ENCODE assay signal across 24 cellular contexts in the genomic region with DNA sequence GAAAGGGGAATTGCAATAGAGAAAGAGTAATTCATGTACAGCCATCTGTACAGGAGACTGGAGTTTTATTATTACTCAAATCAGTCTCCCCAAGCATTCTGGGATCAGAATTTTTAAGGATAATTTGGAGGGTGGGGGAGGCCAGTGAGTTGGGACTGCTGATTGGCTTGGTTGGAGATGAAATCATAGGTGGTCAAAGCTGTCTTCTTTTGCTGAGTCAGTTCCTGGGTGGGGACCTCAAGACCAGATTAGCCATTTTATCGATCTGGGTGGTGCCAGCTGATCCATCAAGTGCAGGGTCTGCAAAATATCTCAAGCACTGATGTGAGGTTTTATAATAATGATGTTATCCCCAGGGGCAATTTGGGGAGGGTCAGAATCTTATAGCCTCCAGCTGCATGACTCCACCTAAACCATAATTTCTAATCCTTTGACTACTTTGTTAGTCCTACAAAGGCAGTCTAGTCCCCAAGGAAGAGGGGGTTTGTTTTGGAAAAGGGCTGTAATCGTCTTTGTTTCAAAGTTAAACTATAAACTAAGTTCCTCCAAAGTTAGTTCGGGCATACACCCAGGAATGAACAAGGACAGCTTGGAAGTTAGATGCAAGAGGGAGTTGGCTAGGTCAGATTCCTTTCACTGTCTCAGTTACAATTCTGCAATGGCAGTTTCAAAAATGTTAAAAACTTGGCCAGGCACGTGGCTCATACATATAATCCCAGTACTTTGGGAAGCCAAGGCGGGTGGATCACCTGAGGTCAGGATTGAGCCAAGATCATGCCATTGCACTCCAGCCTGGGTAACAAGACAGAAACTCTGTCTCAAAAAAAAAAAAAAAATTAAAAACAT. TPM values are rescaled to one million over a fixed set of nuclear protein-coding genes. Genes with fewer than 3 reads are reported as not detected.
A peak's percentile ranks its signal among the peaks of the same experiment; 100 is the strongest.
DNase-seq lines count a peak whose midpoint lies in the region; ATAC-seq, FAIRE-seq and TF ChIP-seq lines count a peak whose summit lies in the region.
"Had no signal": no experiment of that assay in that cellular context is flagged by ENCODE, and none has a peak within 500 bp of the region (broad histone marks: within the 10 kb centered on the region; RNA-seq: fewer than 3 reads in every experiment).

No MANE protein-coding gene starts in this region.

- H3K4me1 ChIP-seq in HepG2 (ENCODE audit: insufficient read depth, low read length), result peaks cover 28% of the 10 kb centered on the region
- peaks cover 0 to 2% (median 0%) of the 10 kb centered on the region in 4 donors for H3K4me1 ChIP-seq in right lobe of liver

- H3K9me3 ChIP-seq in HepG2 (ENCODE audit: low read length), result no peaks in the 10 kb centered on the region
- no peaks in the 10 kb centered on the region for H3K9me3 ChIP-seq in right lobe of liver
- H3K9me3 ChIP-seq: upper lobe of left lung had no signal

- POLR2A ChIA-PET in HepG2 (lab: Yijun Ruan, JAX), result interaction anchor here (0.8 to 4.5 kb wide), 2 partner anchors 47 to 73 kb away, joined by 3 to 13 read pairs; a partner anchor contains a TSS

- WGBS in HepG2 (ENCODE audit: low lambda C conversion rate), result 12% methylated on average over 4 of the region's 5 CpGs
- 27% methylated on average over 5 of the region's 5 CpGs for WGBS in right lobe of liver (ENCODE audit: insufficient coverage, low coverage, low lambda C conversion rate, missing lambda C conversion rate)

- no peak overlapping the region for H3K4me3 ChIP-seq in HepG2 (replicated peaks in 1 of 3; ENCODE audit: insufficient read depth in 1 of 3, low read depth in 2 of 3, low read length in 3 of 3)
- no peak overlapping the region for H3K4me3 ChIP-seq in right lobe of liver
- H3K4me3 ChIP-seq: upper lobe of left lung had no signal

- ATAC-seq in HepG2 (no peak), right lobe of liver (no peak), GM21390 (IDR thresholded peaks at IDR 0.05; ENCODE audit: unreplicated experiment) (no peak), GM18873 (IDR thresholded peaks at IDR 0.05; ENCODE audit: low FRiP score, unreplicated experiment) (no peak), HG03175 (IDR thresholded peaks at IDR 0.05; ENCODE audit: unreplicated experiment) (no peak)
- ATAC-seq: sciatic nerve had no signal

- intact Hi-C loops in HepG2 (cut with micrococcal nuclease; ENCODE audit: unreplicated experiment), result loop anchor here (10.0 kb wide), 1 partner anchor 183 kb away; no protein-coding TSS in a partner anchor
- intact Hi-C loops in right lobe of liver (cut with DNase I), result no loop called here

- BruUV-seq in HepG2 (replicated peaks; lab: Mats Ljungman, UMichigan), result no TSS peak

- H3K4me2 ChIP-seq in HepG2 (ENCODE audit: low read depth, low read length), result peak overlapping the region; percentile 47; the same call in 1 of the 2 replicates
- H3K4me2 ChIP-seq: KMS-11 had no signal

- no peaks in the 10 kb centered on the region for H3K36me3 Mint-ChIP-seq in chondrocyte (ENCODE audit: low read depth)
- no peaks in the 10 kb centered on the region for H3K36me3 Mint-ChIP-seq in type B pancreatic cell
- H3K36me3 Mint-ChIP-seq: CD4-positive, alpha-beta memory T cell; memory B cell had no signal

- TF ChIP-seq POLR2A in HepG2 (IDR thresholded peaks at IDR 0.05; ENCODE audit: insufficient read depth in 1 of 2, low read depth in 2 of 2, low read length in 2 of 2) (no peak), right lobe of liver (IDR thresholded peaks at IDR 0.05) (no peak)

- TF ChIP-seq EP300 in HepG2 (IDR thresholded peaks at IDR 0.05; ENCODE audit: low read depth in 2 of 2, low read length in 2 of 2) (no peak), HepG2 (CRISPR knock-in tag; IDR thresholded peaks at IDR 0.05; ENCODE audit: borderline replicate concordance) (no peak)

- H3K9ac ChIP-seq in HepG2 (ENCODE audit: insufficient read depth, low read depth, low read length), result no peak overlapping the region
- H3K9ac ChIP-seq: KMS-11 had no signal

- H3K9me3 Mint-ChIP-seq in chondrocyte (ENCODE audit: low read depth) (no peaks in the 10 kb centered on the region), type B pancreatic cell (no peaks in the 10 kb centered on the region)
- H3K9me3 Mint-ChIP-seq: CD4-positive, alpha-beta memory T cell; memory B cell; neural crest cell; T-helper 2 cell treated with Interferon-gamma antibody and Interleukin-4, amounts not matched to agents 5 μg/mL and 100 μg/mL, for 36 hours had no signal

- no peaks in the 10 kb centered on the region for H3K36me3 ChIP-seq in HepG2 (replicated peaks in 1 of 2; ENCODE audit: control insufficient read depth in 1 of 2, insufficient read depth in 2 of 2, low read length in 2 of 2)
- H3K36me3 ChIP-seq in right lobe of liver, result no peaks in the 10 kb centered on the region
- H3K36me3 ChIP-seq: upper lobe of left lung had no signal

- no peaks in the 10 kb centered on the region for H3K79me2 ChIP-seq in HepG2 (ENCODE audit: insufficient read depth, low read length)

- H3K27ac ChIP-seq in HepG2 (ENCODE audit: extremely low read length, insufficient read depth, low read length) (no peak overlapping the region), right lobe of liver (no peak overlapping the region)
- H3K27ac ChIP-seq: KMS-11, upper lobe of left lung had no signal

- H3K27me3 Mint-ChIP-seq in chondrocyte (ENCODE audit: low read depth) (no peaks in the 10 kb centered on the region), type B pancreatic cell (peaks cover 13% of the 10 kb centered on the region)

- H3K27ac Mint-ChIP-seq in chondrocyte (ENCODE audit: unreplicated experiment) (peak overlapping the region; percentile 100), type B pancreatic cell (peak overlapping the region; percentile 80)
- H3K27ac Mint-ChIP-seq: CD4-positive, alpha-beta memory T cell; memory B cell; T-helper 2 cell treated with Interferon-gamma antibody and Interleukin-4, amounts not matched to agents 5 μg/mL and 100 μg/mL, for 36 hours had no signal

- H3K27me3 ChIP-seq in HepG2 (ENCODE audit: control insufficient read depth in 1 of 2, insufficient read depth in 2 of 2, low read length in 2 of 2), result no peaks in the 10 kb centered on the region
- H3K27me3 ChIP-seq in right lobe of liver, result no peaks in the 10 kb centered on the region
- H3K27me3 ChIP-seq: upper lobe of left lung had no signal

- H3K4me3 Mint-ChIP-seq in chondrocyte (ENCODE audit: unreplicated experiment) (peak overlapping the region; percentile 19), type B pancreatic cell (peak overlapping the region; percentile 54)
- H3K4me3 Mint-ChIP-seq: CD4-positive, alpha-beta memory T cell; memory B cell; neural crest cell; T-helper 2 cell treated with Interferon-gamma antibody and Interleukin-4, amounts not matched to agents 5 μg/mL and 100 μg/mL, for 36 hours had no signal

- DNase-seq in HepG2 (ENCODE audit: low spot score) (no peak), right lobe of liver (no peak), chondrocyte (ENCODE audit: low spot score) (no peak), kidney glomerular epithelial cell (lab: John Stamatoyannopoulos, UW) (peak; percentile 67), type B pancreatic cell (ENCODE audit: extremely low spot score, unreplicated experiment) (no peak)
- DNase-seq: activated naive CD4-positive, alpha-beta T cell treated with anti-CD3 and anti-CD28 coated beads, Interleukin-2, amount 50 U/mL, for 16 hours; CD4-positive, alpha-beta memory T cell; effector CD8-positive, alpha-beta T cell; NCI-H1105 treated with DMSO at 0.1 percent for 48 hours; NCI-H2227 treated with DMSO at 0.1 percent for 48 hours; SHP77 treated with DMSO at 0.1 percent for 48 hours; stimulated activated CD4-positive, alpha-beta T cell treated with anti-CD3 and anti-CD28 coated beads, Interleukin-4, amount 100 ng/mL, for 24 hours; upper lobe of left lung had no signal

- no peak overlapping the region for H2AFZ ChIP-seq in HepG2 (ENCODE audit: low read length)

- no peaks in the 10 kb centered on the region for H4K20me1 ChIP-seq in HepG2 (ENCODE audit: insufficient read depth, low read length)

- CTCF ChIA-PET in HepG2 (lab: Yijun Ruan, JAX; ENCODE audit: low intra/inter-chr PET ratio, low total read pairs), result no interaction called here

- no peak for TF ChIP-seq RAD21 in HepG2 (CRISPR knock-in tag; IDR thresholded peaks at IDR 0.05)

- in situ Hi-C loops in HepG2 (cut with HindIII; ENCODE audit: extremely low pct_ligation_motif_present, low pct_unique_long_range_greater_than_20kb), result no loop called here

- peaks cover 36% of the 10 kb centered on the region for H3K4me1 Mint-ChIP-seq in chondrocyte (ENCODE audit: low read depth)
- peaks cover 11% of the 10 kb centered on the region for H3K4me1 Mint-ChIP-seq in type B pancreatic cell (ENCODE audit: unreplicated experiment)
- H3K4me1 Mint-ChIP-seq: CD4-positive, alpha-beta memory T cell; memory B cell had no signal

- TF ChIP-seq CTCF in HepG2 (CRISPR knock-in tag; IDR thresholded peaks at IDR 0.05) (no peak), right lobe of liver (IDR thresholded peaks at IDR 0.05) (no peak), chondrocyte (IDR thresholded peaks at IDR 0.05) (no peak), type B pancreatic cell (conservative IDR thresholded peaks at IDR 0.05) (no peak)

- no peak for FAIRE-seq in HepG2 (lab: Jason Lieb, UNC)
- FAIRE-seq: A204.1, bronchial epithelial cell, GM12892 had no signal

RNA-seq across cellular contexts. Expression of a gene that starts 17.0 kb away (rescaled TPM):
- 1.0 and 1.9 TPM in 2 replicates for total RNA-seq in HepG2 (2016; rRNA removed; fragmentation: Illumina TruSeq; extraction: Trizol)
- 0.09 and 0.10 TPM in 2 replicates for total RNA-seq in HepG2 (2016; cell fraction: cytosol; rRNA removed; fragmentation: Illumina TruSeq; extraction: Trizol; ENCODE audit: low read depth)
- total RNA-seq in HepG2 (2016; cell fraction: insoluble cytoplasmic fraction; rRNA removed; fragmentation: Illumina TruSeq; extraction: Trizol), result 1.2 and 1.6 TPM in 2 replicates
- total RNA-seq in HepG2 (2016; cell fraction: membrane; rRNA removed; fragmentation: Illumina TruSeq; extraction: Trizol), result 0.31 and 0.43 TPM in 2 replicates
- 0.65 and 0.81 TPM in 2 replicates for total RNA-seq in HepG2 (2016; cell fraction: nucleus; rRNA removed; fragmentation: Illumina TruSeq; extraction: Trizol)
- polyA plus RNA-seq in HepG2 (2011; rRNA removed), result 1.2 and 1.7 TPM in 2 replicates
- polyA plus RNA-seq in HepG2 (2011; cell fraction: cytosol; rRNA removed), result 0.72 and 1.6 TPM in 2 replicates
- 0.72 and 1.2 TPM in 2 replicates for polyA plus RNA-seq in HepG2 (2011; cell fraction: nucleus; rRNA removed)
- 0.64 and 1.5 TPM in 2 replicates for polyA plus RNA-seq in HepG2 (2012)
- polyA plus RNA-seq in HepG2 (2016; cell fraction: cytosol; fragmentation: Illumina TruSeq; extraction: Trizol; ENCODE audit: low read depth), result 0.07 and 0.08 TPM in 2 replicates
- 0.94 and 1.3 TPM in 2 replicates for polyA plus RNA-seq in HepG2 (2016; cell fraction: insoluble cytoplasmic fraction; fragmentation: Illumina TruSeq; extraction: Trizol; ENCODE audit: low read depth)
- polyA plus RNA-seq in HepG2 (2016; cell fraction: membrane; fragmentation: Illumina TruSeq; extraction: Trizol; ENCODE audit: low read depth), result 0.19 and 0.23 TPM in 2 replicates
- 0.75 and 0.93 TPM in 2 replicates for polyA plus RNA-seq in HepG2 (2016; cell fraction: nucleus; fragmentation: Illumina TruSeq; extraction: Trizol; ENCODE audit: insufficient read depth, low read depth)
- 2.2 TPM in 1 of 2 replicates, not detected in the other for polyA minus RNA-seq in HepG2 (2011; rRNA and poly(A)+ RNA removed; ENCODE audit: low replicate concordance)
- 1.8 and 3.7 TPM in 2 replicates for polyA minus RNA-seq in HepG2 (2011; cell fraction: cytosol; rRNA and poly(A)+ RNA removed)
- 1.0 and 1.9 TPM in 2 replicates for polyA minus RNA-seq in HepG2 (2011; cell fraction: nucleus; rRNA and poly(A)+ RNA removed)
- total RNA-seq in right lobe of liver, result 1 to 10 TPM in 3 of 6 experiments, under 1 TPM in 3; 0.05 to 9.7 (median 4.4) TPM
- 15.3 to 33.9 TPM (median 32.8 TPM) in 3 replicates for total RNA-seq in chondrocyte
- 16.9 and 19.2 TPM in 2 replicates for total RNA-seq in type B pancreatic cell (ENCODE audit: low replicate concordance)
- polyA plus RNA-seq: CD4-positive, alpha-beta memory T cell had no signal

RNA-seq across cellular contexts. Expression of a gene that starts 26.2 kb away (rescaled TPM):
- total RNA-seq in HepG2 (2016; rRNA removed; fragmentation: Illumina TruSeq; extraction: Trizol), result 10.2 and 11.8 TPM in 2 replicates
- total RNA-seq in HepG2 (2016; cell fraction: cytosol; rRNA removed; fragmentation: Illumina TruSeq; extraction: Trizol; ENCODE audit: low read depth), result 1.4 and 2.0 TPM in 2 replicates
- total RNA-seq in HepG2 (2016; cell fraction: insoluble cytoplasmic fraction; rRNA removed; fragmentation: Illumina TruSeq; extraction: Trizol), result 10.6 and 12.0 TPM in 2 replicates
- total RNA-seq in HepG2 (2016; cell fraction: membrane; rRNA removed; fragmentation: Illumina TruSeq; extraction: Trizol), result 5.3 and 5.6 TPM in 2 replicates
- total RNA-seq in HepG2 (2016; cell fraction: nucleus; rRNA removed; fragmentation: Illumina TruSeq; extraction: Trizol), result 7.0 and 8.3 TPM in 2 replicates
- polyA plus RNA-seq in HepG2 (2011; rRNA removed), result 7.0 and 7.4 TPM in 2 replicates
- polyA plus RNA-seq in HepG2 (2011; cell fraction: cytosol; rRNA removed), result 7.6 and 9.9 TPM in 2 replicates
- 7.4 and 7.7 TPM in 2 replicates for polyA plus RNA-seq in HepG2 (2011; cell fraction: nucleus; rRNA removed)
- 5.6 and 6.2 TPM in 2 replicates for polyA plus RNA-seq in HepG2 (2012)
- polyA plus RNA-seq in HepG2 (2016; cell fraction: cytosol; fragmentation: Illumina TruSeq; extraction: Trizol; ENCODE audit: low read depth), result 1.1 and 1.5 TPM in 2 replicates
- polyA plus RNA-seq in HepG2 (2016; cell fraction: insoluble cytoplasmic fraction; fragmentation: Illumina TruSeq; extraction: Trizol; ENCODE audit: low read depth), result 10.2 and 12.7 TPM in 2 replicates
- polyA plus RNA-seq in HepG2 (2016; cell fraction: membrane; fragmentation: Illumina TruSeq; extraction: Trizol; ENCODE audit: low read depth), result 2.7 and 3.0 TPM in 2 replicates
- 10.6 and 13.5 TPM in 2 replicates for polyA plus RNA-seq in HepG2 (2016; cell fraction: nucleus; fragmentation: Illumina TruSeq; extraction: Trizol; ENCODE audit: insufficient read depth, low read depth)
- polyA minus RNA-seq in HepG2 (2011; rRNA and poly(A)+ RNA removed; ENCODE audit: low replicate concordance), result 8.9 and 13.7 TPM in 2 replicates
- polyA minus RNA-seq in HepG2 (2011; cell fraction: cytosol; rRNA and poly(A)+ RNA removed), result 2.2 and 2.9 TPM in 2 replicates
- 8.5 and 8.6 TPM in 2 replicates for polyA minus RNA-seq in HepG2 (2011; cell fraction: nucleus; rRNA and poly(A)+ RNA removed)
- total RNA-seq in right lobe of liver, result 1 to 10 TPM; 2.9 to 7.5 (median 4.2) TPM
- total RNA-seq in chondrocyte, result 10.6 to 10.9 TPM (median 10.6 TPM) in 3 replicates
- 9.6 and 9.9 TPM in 2 replicates for total RNA-seq in type B pancreatic cell (ENCODE audit: low replicate concordance)

RNA-seq across cellular contexts. Expression of a gene that starts 47.5 kb away (rescaled TPM):
- total RNA-seq in HepG2 (2016; rRNA removed; fragmentation: Illumina TruSeq; extraction: Trizol) (41.7 and 67.2 TPM in 2 replicates), right lobe of liver (10 to 100 TPM; 26.8 to 40.8 (median 32.0) TPM), chondrocyte (47.5 to 55.0 TPM (median 54.8 TPM) in 3 replicates), type B pancreatic cell (ENCODE audit: low replicate concordance) (48.3 and 61.3 TPM in 2 replicates)
- 16.5 and 18.9 TPM in 2 replicates for total RNA-seq in HepG2 (2016; cell fraction: cytosol; rRNA removed; fragmentation: Illumina TruSeq; extraction: Trizol; ENCODE audit: low read depth)
- total RNA-seq in HepG2 (2016; cell fraction: insoluble cytoplasmic fraction; rRNA removed; fragmentation: Illumina TruSeq; extraction: Trizol), result 53.9 and 75.5 TPM in 2 replicates
- 29.2 and 32.2 TPM in 2 replicates for total RNA-seq in HepG2 (2016; cell fraction: membrane; rRNA removed; fragmentation: Illumina TruSeq; extraction: Trizol)
- 48.0 and 55.0 TPM in 2 replicates for total RNA-seq in HepG2 (2016; cell fraction: nucleus; rRNA removed; fragmentation: Illumina TruSeq; extraction: Trizol)
- polyA plus RNA-seq in HepG2 (2011; rRNA removed), result 55.9 and 65.6 TPM in 2 replicates
- 48.6 and 71.0 TPM in 2 replicates for polyA plus RNA-seq in HepG2 (2011; cell fraction: cytosol; rRNA removed)
- 17.5 and 19.1 TPM in 2 replicates for polyA plus RNA-seq in HepG2 (2011; cell fraction: nucleus; rRNA removed)
- polyA plus RNA-seq in HepG2 (2012), result 46.7 and 93.9 TPM in 2 replicates
- 19.0 and 19.3 TPM in 2 replicates for polyA plus RNA-seq in HepG2 (2016; cell fraction: cytosol; fragmentation: Illumina TruSeq; extraction: Trizol; ENCODE audit: low read depth)
- 37.7 and 44.4 TPM in 2 replicates for polyA plus RNA-seq in HepG2 (2016; cell fraction: insoluble cytoplasmic fraction; fragmentation: Illumina TruSeq; extraction: Trizol; ENCODE audit: low read depth)
- polyA plus RNA-seq in HepG2 (2016; cell fraction: membrane; fragmentation: Illumina TruSeq; extraction: Trizol; ENCODE audit: low read depth), result 24.3 and 28.1 TPM in 2 replicates
- 61.2 and 77.2 TPM in 2 replicates for polyA plus RNA-seq in HepG2 (2016; cell fraction: nucleus; fragmentation: Illumina TruSeq; extraction: Trizol; ENCODE audit: insufficient read depth, low read depth)
- polyA minus RNA-seq in HepG2 (2011; rRNA and poly(A)+ RNA removed; ENCODE audit: low replicate concordance), result 32.1 and 68.8 TPM in 2 replicates
- polyA minus RNA-seq in HepG2 (2011; cell fraction: cytosol; rRNA and poly(A)+ RNA removed), result 69.7 and 82.4 TPM in 2 replicates
- 24.1 and 28.7 TPM in 2 replicates for polyA minus RNA-seq in HepG2 (2011; cell fraction: nucleus; rRNA and poly(A)+ RNA removed)

RNA-seq across cellular contexts. Expression of a gene that starts 48.6 kb away (rescaled TPM):
- total RNA-seq in HepG2 (2016; rRNA removed; fragmentation: Illumina TruSeq; extraction: Trizol), result 74.3 and 112 TPM in 2 replicates
- total RNA-seq in HepG2 (2016; cell fraction: cytosol; rRNA removed; fragmentation: Illumina TruSeq; extraction: Trizol; ENCODE audit: low read depth), result 20.6 and 23.9 TPM in 2 replicates
- 77.8 and 124 TPM in 2 replicates for total RNA-seq in HepG2 (2016; cell fraction: insoluble cytoplasmic fraction; rRNA removed; fragmentation: Illumina TruSeq; extraction: Trizol)
- total RNA-seq in HepG2 (2016; cell fraction: membrane; rRNA removed; fragmentation: Illumina TruSeq; extraction: Trizol), result 37.7 and 41.9 TPM in 2 replicates
- 46.3 and 50.0 TPM in 2 replicates for total RNA-seq in HepG2 (2016; cell fraction: nucleus; rRNA removed; fragmentation: Illumina TruSeq; extraction: Trizol)
- 45.0 and 59.0 TPM in 2 replicates for polyA plus RNA-seq in HepG2 (2011; rRNA removed)
- polyA plus RNA-seq in HepG2 (2011; cell fraction: cytosol; rRNA removed), result 25.4 and 48.5 TPM in 2 replicates
- polyA plus RNA-seq in HepG2 (2011; cell fraction: nucleus; rRNA removed), result 17.6 and 25.6 TPM in 2 replicates
- polyA plus RNA-seq in HepG2 (2012), result 65.1 and 81.7 TPM in 2 replicates
- 16.9 and 17.5 TPM in 2 replicates for polyA plus RNA-seq in HepG2 (2016; cell fraction: cytosol; fragmentation: Illumina TruSeq; extraction: Trizol; ENCODE audit: low read depth)
- polyA plus RNA-seq in HepG2 (2016; cell fraction: insoluble cytoplasmic fraction; fragmentation: Illumina TruSeq; extraction: Trizol; ENCODE audit: low read depth), result 121 and 133 TPM in 2 replicates
- polyA plus RNA-seq in HepG2 (2016; cell fraction: membrane; fragmentation: Illumina TruSeq; extraction: Trizol; ENCODE audit: low read depth), result 29.8 and 33.4 TPM in 2 replicates
- polyA plus RNA-seq in HepG2 (2016; cell fraction: nucleus; fragmentation: Illumina TruSeq; extraction: Trizol; ENCODE audit: insufficient read depth, low read depth), result 53.7 and 57.4 TPM in 2 replicates
- polyA minus RNA-seq in HepG2 (2011; rRNA and poly(A)+ RNA removed; ENCODE audit: low replicate concordance), result 19.1 and 24.7 TPM in 2 replicates
- polyA minus RNA-seq in HepG2 (2011; cell fraction: cytosol; rRNA and poly(A)+ RNA removed), result 38.0 and 40.3 TPM in 2 replicates
- polyA minus RNA-seq in HepG2 (2011; cell fraction: nucleus; rRNA and poly(A)+ RNA removed), result 64.2 and 78.8 TPM in 2 replicates
- 10 to 100 TPM; 11.9 to 26.2 (median 15.2) TPM for total RNA-seq in right lobe of liver
- total RNA-seq in chondrocyte, result 51.1 to 59.2 TPM (median 54.5 TPM) in 3 replicates
- 73.4 and 75.4 TPM in 2 replicates for total RNA-seq in type B pancreatic cell (ENCODE audit: low replicate concordance)
